In genomic region chr1:167644551-167644950, GRCh38 we compare ENCODE assay signal across 23 cellular contexts. TPM values are rescaled to one million over a fixed set of nuclear protein-coding genes. Genes with fewer than 3 reads are reported as not detected.
DNase-seq lines count a peak whose midpoint lies in the region; ATAC-seq, FAIRE-seq and TF ChIP-seq lines count a peak whose summit lies in the region.
"Had no signal": no experiment of that assay in that cellular context is flagged by ENCODE, and none has a peak within 500 bp of the region (broad histone marks: within the 10 kb centered on the region; RNA-seq: fewer than 3 reads in every experiment).

No MANE protein-coding gene starts in this region.

- 66% methylated on average over 4 of the region's 4 CpGs for WGBS in K562 (ENCODE audit: insufficient coverage, low coverage, missing lambda C conversion rate)

- H3K36me3 Mint-ChIP-seq in activated naive CD4-positive, alpha-beta T cell treated with anti-CD3 and anti-CD28 coated beads, Interleukin-2, amount 50 U/mL, for 72 hours = peaks cover 7 to 39% of the 10 kb centered on the region in 2 donors
- peaks cover 75% of the 10 kb centered on the region for H3K36me3 Mint-ChIP-seq in stimulated activated effector memory CD8-positive, alpha-beta T cell treated with anti-CD3 and anti-CD28 coated beads, Interleukin-12 subunit alpha, Interleukin-12 subunit beta, amount 100 ng/mL, for 72 hours
- H3K36me3 Mint-ChIP-seq in type B pancreatic cell = no peaks in the 10 kb centered on the region
- H3K36me3 Mint-ChIP-seq: neural progenitor cell had no signal

- no peak overlapping the region for H3K4me3 Mint-ChIP-seq in stimulated activated effector memory CD8-positive, alpha-beta T cell treated with anti-CD3 and anti-CD28 coated beads, Interleukin-12 subunit alpha, Interleukin-12 subunit beta, amount 100 ng/mL, for 72 hours
- H3K4me3 Mint-ChIP-seq in type B pancreatic cell = no peak overlapping the region
- H3K4me3 Mint-ChIP-seq: neural progenitor cell had no signal

- no peak for FAIRE-seq in K562 (lab: Jason Lieb, UNC)
- FAIRE-seq: urothelium cell line had no signal

- peaks cover 6 to 34% of the 10 kb centered on the region in 2 experiments; a peak in 3 of 5 replicates for H3K4me1 ChIP-seq in K562 (replicated peaks in 1 of 2; ENCODE audit: control insufficient read depth in 2 of 2, insufficient read depth in 2 of 2, low read length in 2 of 2)
- H3K4me1 ChIP-seq: neural progenitor cell had no signal

- TF ChIP-seq CTCF in K562 (IDR thresholded peaks at IDR 0.05 in 2 of 3, conservative IDR thresholded peaks at IDR 0.05 in 1 of 3; ENCODE audit: insufficient read depth in 2 of 3, low read depth in 1 of 3, low read length in 3 of 3) (no peak), type B pancreatic cell (conservative IDR thresholded peaks at IDR 0.05) (no peak)

- TF ChIP-seq POLR2A in GM18951 (IDR thresholded peaks at IDR 0.05; ENCODE audit: extremely low read depth, insufficient read depth, insufficient read length) = peak; percentile 34
- TF ChIP-seq POLR2A in K562 (conservative IDR thresholded peaks at IDR 0.05) = peak; percentile 25; the same call in 1 of the 2 replicates

- no peak for DNase-seq in activated naive CD4-positive, alpha-beta T cell treated with anti-CD3 and anti-CD28 coated beads, Interleukin-2, amount 50 U/mL, for 72 hours (ENCODE audit: low spot score in 2 of 2)
- DNase-seq in activated naive CD4-positive, alpha-beta T cell (lab: John Stamatoyannopoulos, UW) = no peak
- DNase-seq in K562 (ENCODE audit: extremely low read depth in 1 of 4, low spot score in 3 of 4) = no peak
- DNase-seq in stimulated activated effector memory CD8-positive, alpha-beta T cell treated with anti-CD3 and anti-CD28 coated beads, Interleukin-12 subunit alpha, Interleukin-12 subunit beta, amount 100 ng/mL, for 72 hours (ENCODE audit: low spot score in 2 of 2) = no peak
- DNase-seq in type B pancreatic cell (ENCODE audit: extremely low spot score, unreplicated experiment) = no peak
- DNase-seq: aorta, cerebellar nuclear complex, foreskin fibroblast, left lung, NCI-H1694, NCI-H2171, NCI-H526 had no signal

- no peaks in the 10 kb centered on the region for H3K27me3 Mint-ChIP-seq in type B pancreatic cell

- H3K9ac ChIP-seq in K562 (ENCODE audit: insufficient read depth in 1 of 2, low read depth in 2 of 2, low read length in 2 of 2) = peak overlapping the region; percentile 0 to 5; a peak in 1 of 4 replicates
- H3K9ac ChIP-seq: KMS-11, neural progenitor cell had no signal

- peak overlapping the region; percentile 0 to 5 for H3K27ac Mint-ChIP-seq in activated naive CD4-positive, alpha-beta T cell treated with anti-CD3 and anti-CD28 coated beads, Interleukin-2, amount 50 U/mL, for 72 hours
- H3K27ac Mint-ChIP-seq in stimulated activated effector memory CD8-positive, alpha-beta T cell treated with anti-CD3 and anti-CD28 coated beads, Interleukin-12 subunit alpha, Interleukin-12 subunit beta, amount 100 ng/mL, for 72 hours = peak overlapping the region; percentile 81
- H3K27ac Mint-ChIP-seq in type B pancreatic cell = no peak overlapping the region
- H3K27ac Mint-ChIP-seq: neural progenitor cell had no signal

- no peak overlapping the region for H2AFZ ChIP-seq in K562 (ENCODE audit: low read depth, low read length)
- H2AFZ ChIP-seq: neural progenitor cell had no signal

- no peak overlapping the region for H3K4me2 ChIP-seq in K562 (ENCODE audit: insufficient read depth, low read length)
- H3K4me2 ChIP-seq: KMS-11, neural progenitor cell had no signal

- H3K27ac ChIP-seq in K562 (ENCODE audit: extremely low read depth, low read depth, low read length) = no peak overlapping the region
- H3K27ac ChIP-seq: KMS-11, left lung, neural progenitor cell had no signal

- H3K4me1 Mint-ChIP-seq in stimulated activated effector memory CD8-positive, alpha-beta T cell treated with anti-CD3 and anti-CD28 coated beads, Interleukin-12 subunit alpha, Interleukin-12 subunit beta, amount 100 ng/mL, for 72 hours = peaks cover 86% of the 10 kb centered on the region
- H3K4me1 Mint-ChIP-seq in type B pancreatic cell (ENCODE audit: unreplicated experiment) = no peaks in the 10 kb centered on the region

- H3K27me3 ChIP-seq in K562 (ENCODE audit: control insufficient read depth in 2 of 2, insufficient read depth in 2 of 2, low read length in 2 of 2) = no peaks in the 10 kb centered on the region
- H3K27me3 ChIP-seq: left lung, neural progenitor cell had no signal

- H3K9me3 ChIP-seq in K562 (replicated peaks; ENCODE audit: control insufficient read depth, insufficient read depth, low read depth, low read length) = no peaks in the 10 kb centered on the region
- H3K9me3 ChIP-seq: left lung had no signal

- H4K20me1 ChIP-seq in K562 (replicated peaks; ENCODE audit: control insufficient read depth, insufficient read depth, low read length) = no peaks in the 10 kb centered on the region

- peaks cover 40% of the 10 kb centered on the region for H3K36me3 ChIP-seq in K562 (ENCODE audit: control insufficient read depth, insufficient read depth, low read length)
- H3K36me3 ChIP-seq: neural progenitor cell had no signal

- POLR2A ChIA-PET in K562 (lab: Yijun Ruan, JAX) = interaction anchor here (0.6 to 6.9 kb wide), 5 partner anchors 12 to 33 kb away, joined by 3 to 93 read pairs (median 3); partner anchors contain the start of gene RCSD1

- peaks cover 19% of the 10 kb centered on the region for H3K79me2 ChIP-seq in K562 (ENCODE audit: control insufficient read depth, insufficient read depth, low read length)

- no peak for TF ChIP-seq EP300 in K562 (IDR thresholded peaks at IDR 0.05; ENCODE audit: low read length)

- no peaks in the 10 kb centered on the region for H3K9me3 Mint-ChIP-seq in activated naive CD4-positive, alpha-beta T cell treated with anti-CD3 and anti-CD28 coated beads, Interleukin-2, amount 50 U/mL, for 72 hours
- H3K9me3 Mint-ChIP-seq in stimulated activated effector memory CD8-positive, alpha-beta T cell treated with anti-CD3 and anti-CD28 coated beads, Interleukin-12 subunit alpha, Interleukin-12 subunit beta, amount 100 ng/mL, for 72 hours = no peaks in the 10 kb centered on the region
- H3K9me3 Mint-ChIP-seq in type B pancreatic cell = peaks cover 5% of the 10 kb centered on the region
- H3K9me3 Mint-ChIP-seq: neural progenitor cell had no signal

- BruUV-seq in K562 (replicated peaks; lab: Mats Ljungman, UMichigan) = no TSS peak

- ATAC-seq in activated naive CD4-positive, alpha-beta T cell treated with anti-CD3 and anti-CD28 coated beads, Interleukin-2, amount 50 U/mL, for 72 hours = no peak
- ATAC-seq in K562 (peak; percentile 12), GM18858 (IDR thresholded peaks at IDR 0.05; ENCODE audit: unreplicated experiment) (no peak), HG02642 (IDR thresholded peaks at IDR 0.05; ENCODE audit: poor library complexity, unreplicated experiment) (no peak)
- ATAC-seq in stimulated activated effector memory CD8-positive, alpha-beta T cell treated with anti-CD3 and anti-CD28 coated beads, Interleukin-12 subunit alpha, Interleukin-12 subunit beta, amount 100 ng/mL, for 72 hours = no peak
- ATAC-seq: HCT116, left lung, sciatic nerve had no signal

- no peaks in the 10 kb centered on the region for H3K9me1 ChIP-seq in K562 (ENCODE audit: control insufficient read depth, insufficient read depth, low read length)

- intact Hi-C loops in K562 (cut with micrococcal nuclease) = no loop called here

- CTCF ChIA-PET in K562 (lab: Yijun Ruan, JAX; ENCODE audit: low intra/inter-chr PET ratio) = no interaction called here

- in situ Hi-C loops in GM18951 (cut with MboI; ENCODE audit: low sequenced_read_pairs, unreplicated experiment) (no loop called here), K562 (cut with MboI) (no loop called here)

- no peak for TF ChIP-seq RAD21 in K562 (CRISPR knock-in tag; conservative IDR thresholded peaks at IDR 0.05 in 1 of 2, IDR thresholded peaks at IDR 0.05 in 1 of 2)

- H3K4me3 ChIP-seq in K562 = no peak overlapping the region
- H3K4me3 ChIP-seq: left lung, neural progenitor cell had no signal

TF ChIP-seq in K562, 482 proteins besides CTCF, POLR2A, EP300 and RAD21:
- TF ChIP-seq POLR2G (IDR thresholded peaks at IDR 0.05; ENCODE audit: low read depth, low read length) (0 out of 2 replicates have a peak, but pooled peaks have one; percentile 7), SMAD4 (CRISPR knock-in tag; conservative IDR thresholded peaks at IDR 0.05) (0 out of 2 replicates have a peak, but pooled peaks have one; percentile 14), BACH1 (tag; IDR thresholded peaks at IDR 0.05) (no peak)
TF ChIP-seq in K562: peak in this region for 2.

RNA-seq across cellular contexts. Expression of gene RCSD1, which starts 14.5 kb away (rescaled TPM):
- 10 to 100 TPM; 28.2 to 65.6 TPM for total RNA-seq in activated naive CD4-positive, alpha-beta T cell treated with anti-CD3 and anti-CD28 coated beads, Interleukin-2, amount 50 U/mL, for 72 hours
- 51.0 and 78.1 TPM in 2 replicates for total RNA-seq in K562 (2011; cell fraction: chromatin; rRNA removed; ENCODE audit: low replicate concordance)
- total RNA-seq in K562 (2011; cell fraction: nucleolus; rRNA removed) = 34.9 and 38.6 TPM in 2 replicates
- total RNA-seq in K562 (2011; cell fraction: nucleoplasm; rRNA removed) = 48.1 and 85.4 TPM in 2 replicates
- total RNA-seq in K562 (2014; rRNA removed) (45.3 and 48.0 TPM in 2 replicates), K562 (2014; rRNA removed; fragmentation: Illumina TruSeq; extraction: Trizol) (41.6 and 42.3 TPM in 2 replicates), K562 (2015; rRNA removed; fragmentation: Illumina TruSeq; extraction: Trizol) (37.3 and 39.4 TPM in 2 replicates), K562 (2021) (41.5 and 50.9 TPM in 2 replicates), type B pancreatic cell (ENCODE audit: low replicate concordance) (0.75 and 5.4 TPM in 2 replicates)
- polyA plus RNA-seq in K562 (2011; rRNA removed) (64.5 and 69.8 TPM in 2 replicates), K562 (2014; fragmentation: Illumina TruSeq; extraction: Trizol) (48.3 and 50.5 TPM in 2 replicates), K562 (2014; fragmentation: Nextera tagmentation; extraction: Ambion mirVana) (1 to 10 TPM; 7.8 to 9.1 TPM), K562 (2014; rRNA removed) (53.2 and 54.5 TPM in 2 replicates)
- 45.8 and 49.9 TPM in 2 replicates for polyA plus RNA-seq in K562 (2011; cell fraction: cytosol; rRNA removed)
- 27.5 and 28.0 TPM in 2 replicates for polyA plus RNA-seq in K562 (2011; cell fraction: nucleus; rRNA removed)
- 41.5 and 91.2 TPM in 2 replicates for polyA plus RNA-seq in K562 (2012)
- polyA minus RNA-seq in K562 (2011; rRNA and poly(A)+ RNA removed) = 59.8 and 70.7 TPM in 2 replicates
- 34.8 and 46.1 TPM in 2 replicates for polyA minus RNA-seq in K562 (2011; cell fraction: cytosol; rRNA and poly(A)+ RNA removed)
- polyA minus RNA-seq in K562 (2011; cell fraction: nucleus; rRNA and poly(A)+ RNA removed) = 19.0 and 26.1 TPM in 2 replicates
- total RNA-seq: epithelial cell of proximal tubule, HT-29, SK-MEL-5 had no signal
